ENCODE assay signal across 31 cellular contexts in the genomic region with DNA sequence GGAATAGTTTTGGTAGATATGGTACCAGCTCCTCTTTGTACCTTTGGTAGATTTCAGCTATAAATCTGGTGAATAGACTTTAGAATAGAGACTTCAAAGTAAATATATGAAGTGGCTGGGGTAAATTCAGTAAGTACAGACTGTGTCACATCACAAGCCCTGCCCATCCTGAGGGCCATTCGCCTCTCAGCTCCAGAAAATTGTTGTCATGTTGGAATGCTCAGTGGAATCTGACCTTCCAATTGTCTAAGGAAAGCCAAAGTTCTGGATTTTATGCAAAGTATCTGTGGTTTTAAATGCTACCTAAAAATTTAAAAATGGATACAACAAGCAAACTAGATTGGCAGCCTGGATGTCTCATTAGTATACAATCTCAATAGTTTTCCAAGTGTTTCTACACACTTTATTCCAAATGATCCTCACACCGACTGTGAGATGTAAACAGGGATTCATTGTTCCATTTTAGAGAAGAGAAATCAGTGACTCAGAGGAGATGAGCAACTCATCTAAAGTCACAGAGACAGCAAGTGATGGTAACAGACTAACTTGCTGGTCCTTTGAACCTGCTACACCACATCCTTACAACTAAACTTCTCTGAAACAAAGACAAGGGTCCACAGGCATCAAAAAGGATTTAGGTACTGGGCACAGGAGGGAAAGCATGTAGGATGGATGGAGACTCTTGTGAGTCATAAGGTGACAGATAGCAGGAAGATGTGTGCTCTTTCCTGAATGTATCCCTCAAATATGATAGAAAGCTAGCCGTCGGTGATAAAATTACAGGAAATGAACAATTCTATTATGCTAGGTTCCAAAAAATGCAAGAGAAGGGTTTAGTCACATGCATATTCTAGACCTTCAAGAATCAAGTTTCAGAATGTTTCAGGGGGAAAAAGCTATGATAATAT.
DNase-seq lines count a peak whose midpoint lies in the region; ATAC-seq and TF ChIP-seq lines count a peak whose summit lies in the region.
"Had no signal": no experiment of that assay in that cellular context is flagged by ENCODE, and none has a peak within 500 bp of the region (broad histone marks: within the 10 kb centered on the region; RNA-seq: fewer than 3 reads in every experiment).

No MANE protein-coding gene starts in this region.

- CTCF ChIA-PET in A673 (lab: Charles Lee) (no interaction called here), Calu3 (lab: Charles Lee) (no interaction called here), GM10248 (lab: Yijun Ruan, JAX) (no interaction called here)

- H3K4me1 Mint-ChIP-seq in Calu3 (ENCODE audit: low read depth, unreplicated experiment): no peaks in the 10 kb centered on the region
- H3K4me1 Mint-ChIP-seq: activated naive CD4-positive, alpha-beta T cell treated with anti-CD3 and anti-CD28 coated beads, Interleukin-2, amount 10 ng/mL, durations not matched to agents 7 days and 5 days; CD8-positive, alpha-beta memory T cell; mesothelial cell of epicardium; naive B cell had no signal

- no peak for ATAC-seq in HG02763 (IDR thresholded peaks at IDR 0.05; ENCODE audit: unreplicated experiment)
- ATAC-seq: activated T-cell treated with anti-CD3 and anti-CD28 coated beads, Interleukin-2, amount 50 U/mL, for 72 hours; HepG2; left ventricle myocardium superior; Panc1; psoas muscle; stimulated activated naive CD8-positive, alpha-beta T cell treated with anti-CD3 and anti-CD28 coated beads, Interleukin-15, Interleukin-2, amounts not matched to agents 100 U/mL and 50 U/mL, for 24 hours had no signal

- no peaks in the 10 kb centered on the region for H3K9me3 Mint-ChIP-seq in Calu3 (ENCODE audit: low read depth, unreplicated experiment)
- H3K9me3 Mint-ChIP-seq: activated naive CD4-positive, alpha-beta T cell treated with anti-CD3 and anti-CD28 coated beads, Interleukin-2, amount 10 ng/mL, durations not matched to agents 7 days and 5 days; activated T-cell treated with anti-CD3 and anti-CD28 coated beads, Interleukin-2, amount 50 U/mL, for 72 hours had no signal

- BruUV-seq in A673 (replicated peaks; lab: Mats Ljungman, UMichigan) (no TSS peak), Calu3 (replicated peaks; lab: Mats Ljungman, UMichigan) (no TSS peak)

- DNase-seq in A673 (ENCODE audit: low spot score): peak; percentile 2
- peak; percentile 7 for DNase-seq in HS-27A (ENCODE audit: low read depth)
- peak; percentile 19 for DNase-seq in amniotic epithelial cell (ENCODE audit: low read depth)
- peak; percentile 9 to 14 for DNase-seq in foreskin fibroblast
- DNase-seq in Calu3: no peak
- no peak for DNase-seq in GM10248 (ENCODE audit: extremely low spot score)
- DNase-seq in NCI-H524 treated with DMSO at 0.1 percent for 48 hours (lab: John Stamatoyannopoulos, UW): no peak
- DNase-seq: activated naive CD4-positive, alpha-beta T cell treated with anti-CD3 and anti-CD28 coated beads, Interleukin-2, amount 10 ng/mL, durations not matched to agents 7 days and 5 days; activated T-cell treated with anti-CD3 and anti-CD28 coated beads, Interleukin-2, amount 50 U/mL, for 72 hours; BE2C; caudate nucleus; CD8-positive, alpha-beta memory T cell; DMS153; esophagus squamous epithelium; left ventricle myocardium superior; naive B cell; NCI-H1092; NCI-H1694 treated with DMSO at 0.1 percent for 48 hours; NCI-H526; psoas muscle; SIG-M5; sigmoid colon; stimulated activated naive CD8-positive, alpha-beta T cell treated with anti-CD3 and anti-CD28 coated beads, Interleukin-15, Interleukin-2, amounts not matched to agents 100 U/mL and 50 U/mL, for 24 hours; T1000 had no signal

- H3K27me3 Mint-ChIP-seq in Calu3 (ENCODE audit: unreplicated experiment): no peaks in the 10 kb centered on the region
- H3K27me3 Mint-ChIP-seq: activated naive CD4-positive, alpha-beta T cell treated with anti-CD3 and anti-CD28 coated beads, Interleukin-2, amount 10 ng/mL, durations not matched to agents 7 days and 5 days; dendritic cell treated with granulocyte-macrophage colony-stimulating factor and Interleukin-4, amounts not matched to agents 40 ng/mL and 50 ng/mL, for 4 days; naive B cell had no signal

- POLR2A ChIA-PET in A673 (lab: Charles Lee; ENCODE audit: low non-redundant PET): no interaction called here
- POLR2A ChIA-PET in GM10248 (lab: Yijun Ruan, JAX): no interaction called here

- H3K27me3 ChIP-seq in A673 (replicated peaks; ENCODE audit: insufficient read depth, low read depth, low read length, poor library complexity): no peaks in the 10 kb centered on the region
- H3K27me3 ChIP-seq: BE2C, esophagus squamous epithelium, neutrophil, sigmoid colon had no signal

- intact Hi-C loops in A673 (cut with micrococcal nuclease; ENCODE audit: unreplicated experiment) (no loop called here), Calu3 (cut with micrococcal nuclease; ENCODE audit: unreplicated experiment) (no loop called here)

- no peak overlapping the region for H3K4me3 Mint-ChIP-seq in Calu3 (ENCODE audit: low read depth, unreplicated experiment)
- H3K4me3 Mint-ChIP-seq: activated naive CD4-positive, alpha-beta T cell treated with anti-CD3 and anti-CD28 coated beads, Interleukin-2, amount 10 ng/mL, durations not matched to agents 7 days and 5 days; activated T-cell treated with anti-CD3 and anti-CD28 coated beads, Interleukin-2, amount 50 U/mL, for 72 hours; CD8-positive, alpha-beta memory T cell; dendritic cell treated with granulocyte-macrophage colony-stimulating factor and Interleukin-4, amounts not matched to agents 40 ng/mL and 50 ng/mL, for 4 days; mesothelial cell of epicardium; naive B cell had no signal

- no peak overlapping the region for H3K27ac ChIP-seq in A673 (ENCODE audit: low read depth, low read length, poor library complexity, severe bottlenecking)
- H3K27ac ChIP-seq: esophagus squamous epithelium, neutrophil, psoas muscle, sigmoid colon, thoracic aorta had no signal

- no peaks in the 10 kb centered on the region for H3K36me3 Mint-ChIP-seq in Calu3 (ENCODE audit: insufficient read depth, unreplicated experiment)
- H3K36me3 Mint-ChIP-seq: activated naive CD4-positive, alpha-beta T cell treated with anti-CD3 and anti-CD28 coated beads, Interleukin-2, amount 10 ng/mL, durations not matched to agents 7 days and 5 days; CD8-positive, alpha-beta memory T cell; mesothelial cell of epicardium had no signal

- no peak overlapping the region for H3K27ac Mint-ChIP-seq in Calu3 (ENCODE audit: unreplicated experiment)
- H3K27ac Mint-ChIP-seq: activated naive CD4-positive, alpha-beta T cell treated with anti-CD3 and anti-CD28 coated beads, Interleukin-2, amount 10 ng/mL, durations not matched to agents 7 days and 5 days; activated T-cell treated with anti-CD3 and anti-CD28 coated beads, Interleukin-2, amount 50 U/mL, for 72 hours; dendritic cell treated with granulocyte-macrophage colony-stimulating factor and Interleukin-4, amounts not matched to agents 40 ng/mL and 50 ng/mL, for 4 days; mesothelial cell of epicardium had no signal

- no peaks in the 10 kb centered on the region for H3K36me3 ChIP-seq in A673 (ENCODE audit: insufficient read depth, low read length, poor library complexity, severe bottlenecking)
- H3K36me3 ChIP-seq: BE2C, esophagus squamous epithelium, neutrophil, sigmoid colon, thoracic aorta had no signal

- H3K4me3 ChIP-seq in A673 (ENCODE audit: low read depth, low read length, poor library complexity, severe bottlenecking): no peak overlapping the region
- H3K4me3 ChIP-seq in foreskin fibroblast (ENCODE audit: low read depth in 1 of 2, low read length in 2 of 2): no peak overlapping the region
- H3K4me3 ChIP-seq: esophagus squamous epithelium, psoas muscle, sigmoid colon, thoracic aorta had no signal

- TF ChIP-seq CTCF in A673 (conservative IDR thresholded peaks at IDR 0.05; ENCODE audit: low read depth, low read length) (no peak), foreskin fibroblast (IDR thresholded peaks at IDR 0.05; ENCODE audit: low read depth, low read length) (no peak), Calu3 (IDR thresholded peaks at IDR 0.05; ENCODE audit: unreplicated experiment) (no peak), GM10248 (IDR thresholded peaks at IDR 0.05; ENCODE audit: control extremely low read depth, extremely low read depth, low read depth, missing control alignments) (no peak)

- H3K4me1 ChIP-seq in A673 (ENCODE audit: insufficient read depth, low read length, poor library complexity, severe bottlenecking): no peaks in the 10 kb centered on the region
- H3K4me1 ChIP-seq: psoas muscle, sigmoid colon had no signal

- no peaks in the 10 kb centered on the region for H3K9me3 ChIP-seq in A673 (ENCODE audit: low read depth, low read length, poor library complexity, severe bottlenecking)
- H3K9me3 ChIP-seq: BE2C, esophagus squamous epithelium, neutrophil, psoas muscle, sigmoid colon, thoracic aorta had no signal

Comparison
In these comparisons a context has a peak if more than half of its experiments do, and no peak if none do; other contexts are left out.
1. DNase-seq: peak in A673 (single experiment), HS-27A (single experiment), amniotic epithelial cell (single experiment) and foreskin fibroblast (2 of 2); none in Calu3 (single experiment), GM10248 (single experiment) and NCI-H524 treated with DMSO at 0.1 percent for 48 hours (single experiment).